8 cellular contexts compared by ENCODE assay signal in the genomic region with DNA sequence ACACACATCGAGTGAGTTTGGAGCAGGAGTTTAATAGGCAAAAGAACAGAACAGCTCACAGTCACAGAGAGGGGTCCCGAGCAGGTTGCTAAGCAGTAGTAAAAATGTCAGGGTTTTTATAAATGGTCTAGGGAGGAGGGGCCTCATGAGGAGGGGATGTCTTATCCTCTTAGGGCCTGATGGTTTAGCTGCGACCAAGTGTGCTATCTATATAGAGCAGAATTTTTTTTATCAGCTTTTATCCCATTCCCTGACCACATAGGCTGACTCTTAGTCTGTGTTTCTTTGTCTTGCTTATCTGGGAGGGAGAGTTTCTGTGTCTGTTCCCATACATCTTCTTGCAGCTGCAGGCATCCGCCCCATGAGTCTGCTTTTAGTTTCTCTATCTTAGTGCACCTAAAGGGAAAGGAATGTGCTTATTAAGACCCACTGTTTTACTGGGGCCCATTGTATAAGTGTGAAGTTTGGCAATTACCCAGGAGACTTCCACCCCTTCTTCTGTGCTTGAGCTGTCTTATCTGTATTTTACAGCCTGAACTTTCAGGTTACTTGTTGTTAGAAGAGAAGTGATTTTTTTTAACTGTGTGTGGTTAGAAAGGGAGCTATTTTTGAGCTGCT. TPM values are rescaled to one million over a fixed set of nuclear protein-coding genes. Genes with fewer than 3 reads are reported as not detected.
DNase-seq lines count a peak whose midpoint lies in the region; ATAC-seq, FAIRE-seq and TF ChIP-seq lines count a peak whose summit lies in the region.

No MANE protein-coding gene starts in this region.

- peaks cover 0 to 6% of the 10 kb centered on the region in 2 donors for H3K4me1 ChIP-seq in uterus

- TF ChIP-seq POLR2A in uterus (IDR thresholded peaks at IDR 0.05): no peak

- ATAC-seq in HG02870 (IDR thresholded peaks at IDR 0.05; ENCODE audit: unreplicated experiment) (peak; percentile 52), HG03439 (IDR thresholded peaks at IDR 0.05; ENCODE audit: unreplicated experiment) (no peak)

- TF ChIP-seq CTCF in uterus (IDR thresholded peaks at IDR 0.05): no peak

- H3K27ac ChIP-seq in uterus: peak overlapping the region; percentile 84 to 88

- intact Hi-C loops in uterus (cut with DNase I; ENCODE audit: low total_unique reads): no loop called here

- no peaks in the 10 kb centered on the region for H3K27me3 ChIP-seq in uterus

- DNase-seq in amniotic epithelial cell (ENCODE audit: low read depth) (peak; percentile 97), left kidney (ENCODE audit: low read depth, low spot score) (peak; percentile 93), uterus (peak in 1 of 2 donors; percentile 36), AML-193 (lab: John Stamatoyannopoulos, UW) (no peak), COLO668 (lab: John Stamatoyannopoulos, UW; ENCODE audit: unreplicated experiment) (no peak)

- no peaks in the 10 kb centered on the region for H3K36me3 ChIP-seq in uterus

- peak; percentile 96 for FAIRE-seq in G401.6 (lab: Jason Lieb, UNC)

- no peaks in the 10 kb centered on the region for H3K9me3 ChIP-seq in uterus

- H3K4me3 ChIP-seq in uterus: peak overlapping the region; percentile 24 to 45

RNA-seq across cellular contexts. Expression of a gene that starts 30.4 kb away (rescaled TPM):
- total RNA-seq in uterus: 10 to 100 TPM in 3 of 4 donors, 1 to 10 TPM in 1; 5.6 to 23.3 (median 16.1) TPM

RNA-seq across cellular contexts. Expression of a gene that starts 57.1 kb away (rescaled TPM):
- total RNA-seq in uterus: 10 to 100 TPM; 17.4 to 78.5 (median 32.4) TPM

Comparison
In these comparisons a context has a peak if more than half of its experiments do, and no peak if none do; other contexts are left out.
1. DNase-seq: peak in amniotic epithelial cell (single experiment) and left kidney (single experiment); none in AML-193 (0 of 2) and COLO668 (single experiment).